ENCODE assay signal across 9 cellular contexts in genomic region chr20:64161595-64162238, GRCh38. TPM values are rescaled to one million over a fixed set of nuclear protein-coding genes. Genes with fewer than 3 reads are reported as not detected.
A peak's percentile ranks its signal among the peaks of the same experiment; 100 is the strongest.
DNase-seq lines count a peak whose midpoint lies in the region; ATAC-seq and TF ChIP-seq lines count a peak whose summit lies in the region.
"Had no signal": no experiment of that assay in that cellular context is flagged by ENCODE, and none has a peak within 500 bp of the region (broad histone marks: within the 10 kb centered on the region; RNA-seq: fewer than 3 reads in every experiment).

No MANE protein-coding gene starts in this region.

- in situ Hi-C loops in gastrocnemius medialis (cut with MboI; ENCODE audit: low sequenced_read_pairs in 4 of 4), result no loop called here

- ATAC-seq in CD8-positive, alpha-beta T cell, result peak; percentile 46
- no peak for ATAC-seq in activated T-cell treated with anti-CD3 and anti-CD28 coated beads, Interleukin-2, amount 50 U/mL, for 72 hours (replicated peaks in 1 of 2)
- ATAC-seq in stimulated activated memory B cell treated with anti-CD40 and anti-IgM and Interleukin-4, amounts not matched to agents 10 μg/mL and 1 μg/mL and 100 μg/mL, for 72 hours, result peak; percentile 52
- ATAC-seq in gastrocnemius medialis, result no peak

- POLR2A ChIA-PET in CD8-positive, alpha-beta T cell (lab: Charles Lee), result no interaction called here

- H3K4me1 ChIP-seq in CD8-positive, alpha-beta T cell (ENCODE audit: insufficient read depth, low read length), result no peaks in the 10 kb centered on the region
- H3K4me1 ChIP-seq in iPS-15b (ENCODE audit: control insufficient read depth, insufficient read depth, low read length) (peaks cover 24% of the 10 kb centered on the region), tibial nerve (no peaks in the 10 kb centered on the region), gastrocnemius medialis (no peaks in the 10 kb centered on the region)

- no peaks in the 10 kb centered on the region for H3K36me3 Mint-ChIP-seq in CD8-positive, alpha-beta T cell
- H3K36me3 Mint-ChIP-seq in activated T-cell treated with anti-CD3 and anti-CD28 coated beads, Interleukin-2, amount 50 U/mL, for 72 hours (ENCODE audit: insufficient read depth in 2 of 2), result no peaks in the 10 kb centered on the region
- H3K36me3 Mint-ChIP-seq in stimulated activated memory B cell treated with anti-CD40 and anti-IgM and Interleukin-4, amounts not matched to agents 10 μg/mL and 1 μg/mL and 100 μg/mL, for 72 hours, result peaks cover 7% of the 10 kb centered on the region
- H3K36me3 Mint-ChIP-seq: activated naive CD8-positive, alpha-beta T cell had no signal

- intact Hi-C loops in CD8-positive, alpha-beta T cell (cut with DNase I, micrococcal nuclease), result no loop called here
- intact Hi-C loops in gastrocnemius medialis (cut with DNase I; ENCODE audit: low total_unique reads), result no loop called here

- no peak overlapping the region for H3K9ac ChIP-seq in iPS-15b (ENCODE audit: low read depth, low read length)

- H3K4me1 Mint-ChIP-seq in CD8-positive, alpha-beta T cell (ENCODE audit: low read depth), result no peaks in the 10 kb centered on the region
- peaks cover 5% of the 10 kb centered on the region for H3K4me1 Mint-ChIP-seq in activated T-cell treated with anti-CD3 and anti-CD28 coated beads, Interleukin-2, amount 50 U/mL, for 72 hours (ENCODE audit: low read depth)
- H3K4me1 Mint-ChIP-seq in stimulated activated memory B cell treated with anti-CD40 and anti-IgM and Interleukin-4, amounts not matched to agents 10 μg/mL and 1 μg/mL and 100 μg/mL, for 72 hours, result peaks cover 7% of the 10 kb centered on the region

- no peak for TF ChIP-seq CTCF in CD8-positive, alpha-beta T cell (IDR thresholded peaks at IDR 0.05)
- no peak for TF ChIP-seq CTCF in tibial nerve (IDR thresholded peaks at IDR 0.05)
- no peak for TF ChIP-seq CTCF in gastrocnemius medialis (IDR thresholded peaks at IDR 0.05 in 4 of 5, conservative IDR thresholded peaks at IDR 0.05 in 1 of 5)

- no peak for TF ChIP-seq EP300 in tibial nerve (IDR thresholded peaks at IDR 0.05)

- H3K27ac Mint-ChIP-seq in CD8-positive, alpha-beta T cell, result no peak overlapping the region
- no peak overlapping the region for H3K27ac Mint-ChIP-seq in activated T-cell treated with anti-CD3 and anti-CD28 coated beads, Interleukin-2, amount 50 U/mL, for 72 hours
- H3K27ac Mint-ChIP-seq in stimulated activated memory B cell treated with anti-CD40 and anti-IgM and Interleukin-4, amounts not matched to agents 10 μg/mL and 1 μg/mL and 100 μg/mL, for 72 hours, result no peak overlapping the region
- H3K27ac Mint-ChIP-seq: activated naive CD8-positive, alpha-beta T cell had no signal

- no peak overlapping the region for H3K27ac ChIP-seq in CD8-positive, alpha-beta T cell (ENCODE audit: low read depth, low read length)
- H3K27ac ChIP-seq in tibial nerve (no peak overlapping the region), gastrocnemius medialis (no peak overlapping the region)

- peaks cover 13% of the 10 kb centered on the region for H3K27me3 ChIP-seq in CD8-positive, alpha-beta T cell (ENCODE audit: insufficient read depth, low read length)
- H3K27me3 ChIP-seq in iPS-15b (ENCODE audit: control insufficient read depth, insufficient read depth, low read length) (peaks cover 29% of the 10 kb centered on the region), tibial nerve (peaks cover 0 to 84% of the 10 kb centered on the region in 2 donors), gastrocnemius medialis (peaks cover 68 to 80% (median 70%) of the 10 kb centered on the region in 3 donors)

- CTCF ChIA-PET in CD8-positive, alpha-beta T cell (lab: Charles Lee), result no interaction called here

- no peaks in the 10 kb centered on the region for H3K9me3 Mint-ChIP-seq in CD8-positive, alpha-beta T cell
- no peaks in the 10 kb centered on the region for H3K9me3 Mint-ChIP-seq in activated T-cell treated with anti-CD3 and anti-CD28 coated beads, Interleukin-2, amount 50 U/mL, for 72 hours
- H3K9me3 Mint-ChIP-seq in stimulated activated memory B cell treated with anti-CD40 and anti-IgM and Interleukin-4, amounts not matched to agents 10 μg/mL and 1 μg/mL and 100 μg/mL, for 72 hours, result no peaks in the 10 kb centered on the region

- WGBS in tibial nerve, 2 donors, result 9 to 11% methylated on average over 29 of the region's 29 CpGs

- TF ChIP-seq POLR2A in tibial nerve (IDR thresholded peaks at IDR 0.05) (no peak), gastrocnemius medialis (IDR thresholded peaks at IDR 0.05) (no peak)

- DNase-seq in CD8-positive, alpha-beta T cell, result peak in 3 of 7 experiments; percentile 9 to 26 (median 18)
- DNase-seq in Jurkat, Clone E6-1 (ENCODE audit: low read depth, low spot score), result peak; percentile 20
- peak; percentile 13 to 14 for DNase-seq in activated T-cell treated with anti-CD3 and anti-CD28 coated beads, Interleukin-2, amount 50 U/mL, for 72 hours
- DNase-seq in tibial nerve (ENCODE audit: low spot score in 2 of 2), result no peak
- no peak for DNase-seq in NCI-H1694 (lab: John Stamatoyannopoulos, UW)
- no peak for DNase-seq in gastrocnemius medialis

- no peaks in the 10 kb centered on the region for H3K36me3 ChIP-seq in CD8-positive, alpha-beta T cell (ENCODE audit: insufficient read depth, low read length)
- peaks cover 2% of the 10 kb centered on the region for H3K36me3 ChIP-seq in iPS-15b (ENCODE audit: control insufficient read depth, insufficient read depth, low read length)
- no peaks in the 10 kb centered on the region for H3K36me3 ChIP-seq in tibial nerve
- H3K36me3 ChIP-seq in gastrocnemius medialis, result no peaks in the 10 kb centered on the region

- no peak overlapping the region for H3K4me3 ChIP-seq in CD8-positive, alpha-beta T cell (ENCODE audit: low read depth, low read length)
- H3K4me3 ChIP-seq in Jurkat, Clone E6-1 (ENCODE audit: low read length), result no peak overlapping the region
- H3K4me3 ChIP-seq in iPS-15b (ENCODE audit: low read depth, low read length) (peak overlapping the region; percentile 34), tibial nerve (no peak overlapping the region), gastrocnemius medialis (no peak overlapping the region)

- no peak overlapping the region for H3K4me3 Mint-ChIP-seq in CD8-positive, alpha-beta T cell
- no peak overlapping the region for H3K4me3 Mint-ChIP-seq in activated T-cell treated with anti-CD3 and anti-CD28 coated beads, Interleukin-2, amount 50 U/mL, for 72 hours
- no peak overlapping the region for H3K4me3 Mint-ChIP-seq in stimulated activated memory B cell treated with anti-CD40 and anti-IgM and Interleukin-4, amounts not matched to agents 10 μg/mL and 1 μg/mL and 100 μg/mL, for 72 hours
- H3K4me3 Mint-ChIP-seq: activated naive CD8-positive, alpha-beta T cell had no signal

- H3K9me3 ChIP-seq in CD8-positive, alpha-beta T cell (ENCODE audit: low read length), result no peaks in the 10 kb centered on the region
- H3K9me3 ChIP-seq in iPS-15b (ENCODE audit: control insufficient read depth, insufficient read depth, low read length), result no peaks in the 10 kb centered on the region
- no peaks in the 10 kb centered on the region for H3K9me3 ChIP-seq in tibial nerve
- H3K9me3 ChIP-seq in gastrocnemius medialis, result no peaks in the 10 kb centered on the region

- H3K27me3 Mint-ChIP-seq in CD8-positive, alpha-beta T cell (ENCODE audit: low read depth), result peaks cover 55% of the 10 kb centered on the region
- peaks cover 44% of the 10 kb centered on the region for H3K27me3 Mint-ChIP-seq in activated T-cell treated with anti-CD3 and anti-CD28 coated beads, Interleukin-2, amount 50 U/mL, for 72 hours (ENCODE audit: low read depth)
- H3K27me3 Mint-ChIP-seq in stimulated activated memory B cell treated with anti-CD40 and anti-IgM and Interleukin-4, amounts not matched to agents 10 μg/mL and 1 μg/mL and 100 μg/mL, for 72 hours, result peaks cover 74% of the 10 kb centered on the region

RNA-seq across cellular contexts. Expression of gene MYT1, which starts 2.5 kb away (rescaled TPM):
- not detected for total RNA-seq in CD8-positive, alpha-beta T cell
- 4.0 TPM for polyA plus RNA-seq in Jurkat, Clone E6-1 (2012; ENCODE audit: insufficient read depth, insufficient read length)
- under 1 TPM; 0.12 to 0.23 TPM for total RNA-seq in activated T-cell treated with anti-CD3 and anti-CD28 coated beads, Interleukin-2, amount 50 U/mL, for 72 hours
- total RNA-seq in tibial nerve, result not detected
- not detected for total RNA-seq in gastrocnemius medialis

RNA-seq across cellular contexts. Expression of gene NPBWR2, which starts 54.4 kb away (rescaled TPM):
- total RNA-seq in CD8-positive, alpha-beta T cell, result not detected
- polyA plus RNA-seq in Jurkat, Clone E6-1 (2012; ENCODE audit: insufficient read depth, insufficient read length), result not detected
- not detected for total RNA-seq in activated T-cell treated with anti-CD3 and anti-CD28 coated beads, Interleukin-2, amount 50 U/mL, for 72 hours
- total RNA-seq in tibial nerve, result not detected
- total RNA-seq in gastrocnemius medialis, result not detected

Comparison
In these comparisons a context has a peak if more than half of its experiments do, and no peak if none do; other contexts are left out.
1. ATAC-seq: peak in CD8-positive, alpha-beta T cell (single experiment) and stimulated activated memory B cell treated with anti-CD40 and anti-IgM and Interleukin-4, amounts not matched to agents 10 μg/mL and 1 μg/mL and 100 μg/mL, for 72 hours (single experiment); none in activated T-cell treated with anti-CD3 and anti-CD28 coated beads, Interleukin-2, amount 50 U/mL, for 72 hours (0 of 2) and gastrocnemius medialis (0 of 2).
2. DNase-seq: peak in Jurkat, Clone E6-1 (single experiment) and activated T-cell treated with anti-CD3 and anti-CD28 coated beads, Interleukin-2, amount 50 U/mL, for 72 hours (2 of 2); none in tibial nerve (0 of 2), NCI-H1694 (single experiment) and gastrocnemius medialis (0 of 2).